In the genomic region with DNA sequence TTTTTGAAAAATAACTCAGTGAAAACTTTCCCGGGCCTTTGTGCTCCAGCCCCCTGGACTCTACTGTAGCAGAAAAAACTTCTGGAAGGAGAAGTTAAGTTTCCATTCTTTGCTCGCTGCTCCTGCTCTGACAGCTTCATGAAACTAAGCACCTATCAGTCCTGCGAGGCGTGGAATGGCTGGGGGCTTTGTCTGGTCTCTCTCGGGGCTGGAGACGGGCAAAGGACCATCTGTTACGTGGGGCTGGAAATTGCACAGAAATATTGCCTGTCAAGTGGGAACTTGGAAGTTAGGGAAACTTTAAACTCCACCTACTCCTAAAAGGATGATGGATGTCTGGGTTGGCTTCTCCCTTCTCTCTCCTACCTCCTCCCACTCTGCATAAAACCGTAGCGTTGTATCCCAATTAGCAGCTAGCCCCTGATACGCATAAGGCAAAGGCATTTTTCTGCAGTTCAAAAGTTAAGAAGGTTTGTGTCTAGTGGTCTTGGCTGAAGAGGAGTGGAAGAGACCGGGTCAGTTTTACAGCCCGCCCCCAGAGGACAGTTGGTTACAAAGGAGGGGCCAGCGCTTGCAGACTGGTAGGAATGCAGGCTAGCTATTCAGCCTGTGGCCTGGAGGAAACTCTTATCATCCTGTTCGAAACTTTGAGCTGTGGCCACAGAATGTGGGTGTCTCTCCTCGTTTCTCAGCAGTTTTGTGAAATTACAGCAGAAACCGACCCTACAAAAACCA, we compare ENCODE assay signal across 1 cellular context.
TF ChIP-seq lines count a peak whose summit lies in the region.

No MANE protein-coding gene starts in this region.

TF ChIP-seq in H1, 55 proteins besides CTCF, POLR2A, EP300 and RAD21 (continued from another document):
- peak; percentile 1; the same call in 1 of the 2 replicates for TF ChIP-seq SUZ12 (IDR thresholded peaks at IDR 0.05; ENCODE audit: low read length)
- no peak for TF ChIP-seq EGR1 (IDR thresholded peaks at IDR 0.05; ENCODE audit: borderline replicate concordance, low read depth, low read length)
- TF ChIP-seq TEAD4 (IDR thresholded peaks at IDR 0.05; ENCODE audit: low read depth, low read length) = peak; percentile 74
TF ChIP-seq in H1: peak in this region for 4.
